In genomic region chr10:128011059-128011979, GRCh38 we compare ENCODE assay signal across 8 cellular contexts.
DNase-seq lines count a peak whose midpoint lies in the region; ATAC-seq and TF ChIP-seq lines count a peak whose summit lies in the region.

No MANE protein-coding gene starts in this region.

- H3K9me2 ChIP-seq in SU-DHL-6 (replicated peaks; ENCODE audit: insufficient read depth, low read length) = no peaks in the 10 kb centered on the region

- TF ChIP-seq CTCF in SU-DHL-6 (IDR thresholded peaks at IDR 0.05; ENCODE audit: insufficient read depth, low read length, poor library complexity, severe bottlenecking) (peak; percentile 77), left ventricle myocardium inferior (IDR thresholded peaks at IDR 0.05; ENCODE audit: borderline replicate concordance) (peak; percentile 100)

- DNase-seq in GDM1 (lab: John Stamatoyannopoulos, UW) = peak; percentile 70
- peak; percentile 64 for DNase-seq in KG1 (lab: John Stamatoyannopoulos, UW)
- DNase-seq in activated naive CD8-positive, alpha-beta T cell treated with anti-CD3 and anti-CD28 coated beads, Interleukin-2, amount 10 ng/mL, durations not matched to agents 7 days and 5 days = peak; percentile 92
- peak; percentile 78 for DNase-seq in left ventricle myocardium inferior
- peak; percentile 94 for DNase-seq in retina
- no peak for DNase-seq in OCI-M2 (lab: John Stamatoyannopoulos, UW; ENCODE audit: unreplicated experiment)

- no peak overlapping the region for H3K27ac Mint-ChIP-seq in activated naive CD8-positive, alpha-beta T cell treated with anti-CD3 and anti-CD28 coated beads, Interleukin-2, amount 10 ng/mL, durations not matched to agents 7 days and 5 days

- no peaks in the 10 kb centered on the region for H3K9me3 Mint-ChIP-seq in activated naive CD8-positive, alpha-beta T cell treated with anti-CD3 and anti-CD28 coated beads, Interleukin-2, amount 10 ng/mL, durations not matched to agents 7 days and 5 days

- H3K4me3 ChIP-seq in SU-DHL-6 (ENCODE audit: insufficient read depth, low read length, poor library complexity, severe bottlenecking) (no peak overlapping the region), left ventricle myocardium inferior (peak overlapping the region; percentile 20)

- H3K36me3 Mint-ChIP-seq in activated naive CD8-positive, alpha-beta T cell treated with anti-CD3 and anti-CD28 coated beads, Interleukin-2, amount 10 ng/mL, durations not matched to agents 7 days and 5 days = no peaks in the 10 kb centered on the region

- H3K9me3 ChIP-seq in SU-DHL-6 (ENCODE audit: insufficient read depth, low read length) = no peaks in the 10 kb centered on the region
- H3K9me3 ChIP-seq in left ventricle myocardium inferior (replicated peaks) = no peaks in the 10 kb centered on the region

- no peaks in the 10 kb centered on the region for H3F3A ChIP-seq in SU-DHL-6 (ENCODE audit: insufficient read depth)

- peak overlapping the region; percentile 9 for H3K4me2 ChIP-seq in SU-DHL-6 (ENCODE audit: low read depth, low read length, poor library complexity, severe bottlenecking)

- H3K27me3 ChIP-seq in SU-DHL-6 (ENCODE audit: low read length) (no peaks in the 10 kb centered on the region), left ventricle myocardium inferior (ENCODE audit: low read depth) (no peaks in the 10 kb centered on the region)

- no peaks in the 10 kb centered on the region for H4K20me1 ChIP-seq in SU-DHL-6 (ENCODE audit: low read depth, low read length)

- no peak overlapping the region for H2AFZ ChIP-seq in SU-DHL-6 (ENCODE audit: low read depth, low read length, severe bottlenecking)

- H3K27ac ChIP-seq in SU-DHL-6 (ENCODE audit: low read depth, low read length) (no peak overlapping the region), left ventricle myocardium inferior (replicated peaks) (no peak overlapping the region)

- no peak overlapping the region for H3K4me3 Mint-ChIP-seq in activated naive CD8-positive, alpha-beta T cell treated with anti-CD3 and anti-CD28 coated beads, Interleukin-2, amount 10 ng/mL, durations not matched to agents 7 days and 5 days

- H3K79me2 ChIP-seq in SU-DHL-6 (ENCODE audit: insufficient read depth, low read length) = no peaks in the 10 kb centered on the region

- H3K36me3 ChIP-seq in SU-DHL-6 (ENCODE audit: low read length) (no peaks in the 10 kb centered on the region), left ventricle myocardium inferior (no peaks in the 10 kb centered on the region)

- intact Hi-C loops in left ventricle myocardium inferior (cut with micrococcal nuclease) = loop anchor here (2.0 to 10.0 kb wide), 2 partner anchors 53 to 105 kb away; partner anchors contain the start of gene PTPRE

- POLR2A ChIA-PET in activated naive CD8-positive, alpha-beta T cell treated with anti-CD3 and anti-CD28 coated beads, Interleukin-2, amount 10 ng/mL, durations not matched to agents 7 days and 5 days (lab: Charles Lee) = interaction anchor here (0.7 kb wide), 2 partner anchors 51 to 104 kb away, joined by 3 to 5 read pairs; partner anchors contain the start of gene PTPRE

- peak; percentile 90 for ATAC-seq in GM21786 (IDR thresholded peaks at IDR 0.05; ENCODE audit: unreplicated experiment)
- peak; percentile 88 for ATAC-seq in activated naive CD8-positive, alpha-beta T cell treated with anti-CD3 and anti-CD28 coated beads, Interleukin-2, amount 10 ng/mL, durations not matched to agents 7 days and 5 days (ENCODE audit: low read depth)

- peaks cover 9% of the 10 kb centered on the region for H3K27me3 Mint-ChIP-seq in activated naive CD8-positive, alpha-beta T cell treated with anti-CD3 and anti-CD28 coated beads, Interleukin-2, amount 10 ng/mL, durations not matched to agents 7 days and 5 days

- H3K9ac ChIP-seq in SU-DHL-6 (ENCODE audit: low read length) = no peak overlapping the region

- peaks cover 37% of the 10 kb centered on the region for H3K4me1 ChIP-seq in left ventricle myocardium inferior

- H3K4me1 Mint-ChIP-seq in activated naive CD8-positive, alpha-beta T cell treated with anti-CD3 and anti-CD28 coated beads, Interleukin-2, amount 10 ng/mL, durations not matched to agents 7 days and 5 days = peaks cover 7% of the 10 kb centered on the region
